19 cellular contexts compared by ENCODE assay signal in genomic region chr11:61049854-61050253, GRCh38. TPM values are rescaled to one million over a fixed set of nuclear protein-coding genes. Genes with fewer than 3 reads are reported as not detected.
DNase-seq lines count a peak whose midpoint lies in the region; ATAC-seq and TF ChIP-seq lines count a peak whose summit lies in the region.
"Had no signal": no experiment of that assay in that cellular context is flagged by ENCODE, and none has a peak within 500 bp of the region (broad histone marks: within the 10 kb centered on the region; RNA-seq: fewer than 3 reads in every experiment).

No MANE protein-coding gene starts in this region.

- H3K27ac Mint-ChIP-seq in activated naive CD4-positive, alpha-beta T cell treated with anti-CD3 and anti-CD28 coated beads, Interleukin-2, amount 10 ng/mL, durations not matched to agents 7 days and 5 days, result peak overlapping the region; percentile 53
- peak overlapping the region; percentile 14 to 75 for H3K27ac Mint-ChIP-seq in T-cell
- H3K27ac Mint-ChIP-seq in activated naive CD8-positive, alpha-beta T cell treated with anti-CD3 and anti-CD28 coated beads, Interleukin-2, amount 10 ng/mL, durations not matched to agents 7 days and 5 days, result peak overlapping the region; percentile 48
- H3K27ac Mint-ChIP-seq in nephron progenitor cell, result peak overlapping the region; percentile 39

- no peak for ATAC-seq in T-cell (replicated peaks in 1 of 4)
- no peak for ATAC-seq in activated naive CD8-positive, alpha-beta T cell treated with anti-CD3 and anti-CD28 coated beads, Interleukin-2, amount 10 ng/mL, durations not matched to agents 7 days and 5 days (ENCODE audit: low read depth)
- ATAC-seq in HG03521 (IDR thresholded peaks at IDR 0.05; ENCODE audit: unreplicated experiment), result no peak
- ATAC-seq: body of pancreas had no signal

- DNase-seq in activated naive CD4-positive, alpha-beta T cell treated with anti-CD3 and anti-CD28 coated beads, Interleukin-2, amount 10 ng/mL, durations not matched to agents 7 days and 5 days, result peak; percentile 14
- no peak for DNase-seq in activated naive CD4-positive, alpha-beta T cell (lab: John Stamatoyannopoulos, UW)
- DNase-seq in T-cell (no peak), nephron progenitor cell (no peak)
- peak; percentile 6 for DNase-seq in activated naive CD8-positive, alpha-beta T cell treated with anti-CD3 and anti-CD28 coated beads, Interleukin-2, amount 10 ng/mL, durations not matched to agents 7 days and 5 days
- no peak for DNase-seq in stimulated activated CD4-positive, alpha-beta T cell treated with anti-CD3 and anti-CD28 coated beads, Interleukin-12 subunit alpha, Interleukin-12 subunit beta, amount 100 ng/mL, for 4 hours
- DNase-seq in stimulated activated naive CD4-positive, alpha-beta T cell treated with Interleukin-2 at 50 U/mL for 16 hours (lab: John Stamatoyannopoulos, UW), result no peak
- DNase-seq: activated CD4-positive, alpha-beta T cell treated with anti-CD3 and anti-CD28 coated beads, Interleukin-2, amount 10 ng/mL, durations not matched to agents 7 days and 5 days; body of pancreas; MV-4-11; NCI-H187; NCI-H345; PC-9; sigmoid colon; stomach; upper lobe of left lung had no signal

- no peak overlapping the region for H3K4me3 Mint-ChIP-seq in activated naive CD4-positive, alpha-beta T cell treated with anti-CD3 and anti-CD28 coated beads, Interleukin-2, amount 10 ng/mL, durations not matched to agents 7 days and 5 days
- H3K4me3 Mint-ChIP-seq in T-cell (peak overlapping the region in 1 of 3 donors; percentile 49), nephron progenitor cell (no peak overlapping the region)
- no peak overlapping the region for H3K4me3 Mint-ChIP-seq in activated naive CD8-positive, alpha-beta T cell treated with anti-CD3 and anti-CD28 coated beads, Interleukin-2, amount 10 ng/mL, durations not matched to agents 7 days and 5 days

- CTCF ChIA-PET in activated naive CD4-positive, alpha-beta T cell treated with anti-CD3 and anti-CD28 coated beads, Interleukin-2, amount 10 ng/mL, durations not matched to agents 7 days and 5 days (lab: Charles Lee), result interaction anchor here (1.8 to 2.8 kb wide), 2 partner anchors 8 to 11 kb away, joined by 5 to 13 read pairs; no protein-coding TSS in a partner anchor
- CTCF ChIA-PET in T-cell (lab: Charles Lee), result no interaction called here

- peaks cover 27% of the 10 kb centered on the region for H3K36me3 Mint-ChIP-seq in activated naive CD4-positive, alpha-beta T cell treated with anti-CD3 and anti-CD28 coated beads, Interleukin-2, amount 10 ng/mL, durations not matched to agents 7 days and 5 days
- H3K36me3 Mint-ChIP-seq in T-cell (peaks cover 3% of the 10 kb centered on the region), nephron progenitor cell (ENCODE audit: low read depth) (no peaks in the 10 kb centered on the region)
- peaks cover 21% of the 10 kb centered on the region for H3K36me3 Mint-ChIP-seq in activated naive CD8-positive, alpha-beta T cell treated with anti-CD3 and anti-CD28 coated beads, Interleukin-2, amount 10 ng/mL, durations not matched to agents 7 days and 5 days

- POLR2A ChIA-PET in T-cell (lab: Charles Lee), result no interaction called here
- POLR2A ChIA-PET in activated naive CD8-positive, alpha-beta T cell treated with anti-CD3 and anti-CD28 coated beads, Interleukin-2, amount 10 ng/mL, durations not matched to agents 7 days and 5 days (lab: Charles Lee), result interaction anchor here (1.3 to 2.5 kb wide), 2 partner anchors 8 to 11 kb away, joined by 3 to 9 read pairs; no protein-coding TSS in a partner anchor

- peaks cover 3% of the 10 kb centered on the region for H3K9me3 Mint-ChIP-seq in activated naive CD4-positive, alpha-beta T cell treated with anti-CD3 and anti-CD28 coated beads, Interleukin-2, amount 10 ng/mL, durations not matched to agents 7 days and 5 days
- H3K9me3 Mint-ChIP-seq in T-cell (peaks cover 0 to 3% (median 0%) of the 10 kb centered on the region in 3 donors), nephron progenitor cell (no peaks in the 10 kb centered on the region)
- H3K9me3 Mint-ChIP-seq in activated naive CD8-positive, alpha-beta T cell treated with anti-CD3 and anti-CD28 coated beads, Interleukin-2, amount 10 ng/mL, durations not matched to agents 7 days and 5 days, result no peaks in the 10 kb centered on the region

- peaks cover 76% of the 10 kb centered on the region for H3K4me1 Mint-ChIP-seq in activated naive CD4-positive, alpha-beta T cell treated with anti-CD3 and anti-CD28 coated beads, Interleukin-2, amount 10 ng/mL, durations not matched to agents 7 days and 5 days
- H3K4me1 Mint-ChIP-seq in T-cell, result peaks cover 50 to 67% (median 55%) of the 10 kb centered on the region in 3 donors
- peaks cover 49% of the 10 kb centered on the region for H3K4me1 Mint-ChIP-seq in activated naive CD8-positive, alpha-beta T cell treated with anti-CD3 and anti-CD28 coated beads, Interleukin-2, amount 10 ng/mL, durations not matched to agents 7 days and 5 days
- peaks cover 49% of the 10 kb centered on the region for H3K4me1 Mint-ChIP-seq in nephron progenitor cell

- H3K27me3 Mint-ChIP-seq in activated naive CD4-positive, alpha-beta T cell treated with anti-CD3 and anti-CD28 coated beads, Interleukin-2, amount 10 ng/mL, durations not matched to agents 7 days and 5 days, result no peaks in the 10 kb centered on the region
- no peaks in the 10 kb centered on the region for H3K27me3 Mint-ChIP-seq in T-cell
- no peaks in the 10 kb centered on the region for H3K27me3 Mint-ChIP-seq in activated naive CD8-positive, alpha-beta T cell treated with anti-CD3 and anti-CD28 coated beads, Interleukin-2, amount 10 ng/mL, durations not matched to agents 7 days and 5 days
- peaks cover 11% of the 10 kb centered on the region for H3K27me3 Mint-ChIP-seq in nephron progenitor cell (ENCODE audit: low read depth, poor library complexity)
- H3K27me3 Mint-ChIP-seq: activated CD4-positive, alpha-beta T cell treated with anti-CD3 and anti-CD28 coated beads, Interleukin-2, amount 10 ng/mL, durations not matched to agents 7 days and 5 days; activated naive CD8-positive, alpha-beta T cell had no signal

- TF ChIP-seq CTCF in nephron progenitor cell (IDR thresholded peaks at IDR 0.05), result no peak

RNA-seq across cellular contexts. Expression of gene CD5, which starts 52.4 kb away (rescaled TPM):
- 100 to 1,000 TPM; 227 to 387 (median 255) TPM for total RNA-seq in T-cell
- total RNA-seq in activated naive CD8-positive, alpha-beta T cell treated with anti-CD3 and anti-CD28 coated beads, Interleukin-2, amount 10 ng/mL, durations not matched to agents 7 days and 5 days, result 100 to 1,000 TPM; 303 to 313 TPM
- total RNA-seq: osteocyte, PC-9 had no signal

Comparison
In these comparisons a context has a peak if more than half of its experiments do, and no peak if none do; other contexts are left out.
1. DNase-seq: peak in activated naive CD4-positive, alpha-beta T cell treated with anti-CD3 and anti-CD28 coated beads, Interleukin-2, amount 10 ng/mL, durations not matched to agents 7 days and 5 days (single experiment) and activated naive CD8-positive, alpha-beta T cell treated with anti-CD3 and anti-CD28 coated beads, Interleukin-2, amount 10 ng/mL, durations not matched to agents 7 days and 5 days (single experiment); none in activated naive CD4-positive, alpha-beta T cell (0 of 4), T-cell (0 of 34), nephron progenitor cell (single experiment), stimulated activated CD4-positive, alpha-beta T cell treated with anti-CD3 and anti-CD28 coated beads, Interleukin-12 subunit alpha, Interleukin-12 subunit beta, amount 100 ng/mL, for 4 hours (single experiment) and stimulated activated naive CD4-positive, alpha-beta T cell treated with Interleukin-2 at 50 U/mL for 16 hours (single experiment).
2. Peak in every context shown above with its lines, with median percentiles within 50 percentile points of each other: H3K27ac Mint-ChIP-seq.